In genomic region chr13:110377178-110378175, GRCh38 we compare ENCODE assay signal across 20 cellular contexts.
DNase-seq lines count a peak whose midpoint lies in the region; ATAC-seq, FAIRE-seq and TF ChIP-seq lines count a peak whose summit lies in the region.
"Had no signal": no experiment of that assay in that cellular context is flagged by ENCODE, and none has a peak within 500 bp of the region (broad histone marks: within the 10 kb centered on the region; RNA-seq: fewer than 3 reads in every experiment).

No MANE protein-coding gene starts in this region.

- dilution Hi-C loops in endothelial cell of umbilical vein (cut with MboI; ENCODE audit: extremely low pct_ligation_motif_present, low sequenced_read_pairs): no loop called here

- peak; percentile 24 for FAIRE-seq in endothelial cell of umbilical vein (lab: Jason Lieb, UNC)

- POLR2A ChIA-PET in endothelial cell of umbilical vein (lab: Charles Lee): no interaction called here

- CTCF ChIA-PET in endothelial cell of umbilical vein (lab: Charles Lee): no interaction called here

- H3K9me1 ChIP-seq in endothelial cell of umbilical vein (replicated peaks; ENCODE audit: control insufficient read depth, extremely low read depth, insufficient read depth, low read length): no peaks in the 10 kb centered on the region

- no peak overlapping the region for H3K9ac ChIP-seq in endothelial cell of umbilical vein (replicated peaks; ENCODE audit: extremely low read depth, insufficient read depth, low read length)

- TF ChIP-seq POLR2A in endothelial cell of umbilical vein (IDR thresholded peaks at IDR 0.05; ENCODE audit: low read depth, low read length) (no peak), right lobe of liver (IDR thresholded peaks at IDR 0.05) (no peak)

- H3K4me3 ChIP-seq in SJCRH30 (no peak overlapping the region), endothelial cell of umbilical vein (replicated peaks in 1 of 3; ENCODE audit: insufficient read depth in 1 of 3, low read depth in 1 of 3, low read length in 3 of 3) (no peak overlapping the region), osteoblast (ENCODE audit: insufficient read depth, low read length) (no peak overlapping the region), thoracic aorta (peak overlapping the region; percentile 17), right lobe of liver (no peak overlapping the region)

- DNase-seq in SJCRH30: peak; percentile 88 to 92
- no peak for DNase-seq in endothelial cell of umbilical vein (ENCODE audit: low read depth, low spot score)
- DNase-seq in osteoblast (ENCODE audit: insufficient read length, low spot score, missing footprints): peak; percentile 23
- no peak for DNase-seq in thoracic aorta (ENCODE audit: low spot score)
- DNase-seq in activated naive CD8-positive, alpha-beta T cell treated with anti-CD3 and anti-CD28 coated beads, Interleukin-2, amount 50 U/mL, for 24 hours: no peak
- no peak for DNase-seq in DMS 273 treated with DMSO at 0.1 percent for 48 hours (lab: John Stamatoyannopoulos, UW)
- no peak for DNase-seq in right lobe of liver
- DNase-seq: activated CD4-positive, alpha-beta T cell treated with anti-CD3 and anti-CD28 coated beads, Interleukin-2, amount 50 U/mL, for 4 hours; activated naive CD4-positive, alpha-beta T cell treated with Interleukin-2 at 50 U/mL for 16 hours; activated T-cell treated with anti-CD3 and anti-CD28 coated beads for 4 hours; AML-193; COR-L47; cortex of kidney; H7; mammary epithelial cell; NCI-H1930; NCI-H446; NK-92 treated with Interleukin-12 subunit alpha and Interleukin-12 subunit beta, amount 100 ng/mL, for 24 hours; T-cell had no signal

- H3K4me1 ChIP-seq in SJCRH30 (peaks cover 51% of the 10 kb centered on the region), endothelial cell of umbilical vein (ENCODE audit: control insufficient read depth, extremely low read depth, insufficient read depth, low read length) (peaks cover 44% of the 10 kb centered on the region), osteoblast (ENCODE audit: insufficient read depth, low read length) (peaks cover 46% of the 10 kb centered on the region), thoracic aorta (ENCODE audit: control insufficient read depth in 1 of 2, low read depth in 2 of 2) (peaks cover 47 to 92% of the 10 kb centered on the region in 2 donors), right lobe of liver (no peaks in the 10 kb centered on the region)

- no peak for TF ChIP-seq CTCF in endothelial cell of umbilical vein (IDR thresholded peaks at IDR 0.05; ENCODE audit: extremely low read depth in 1 of 2, insufficient read depth in 1 of 2, low read depth in 1 of 2, low read length in 2 of 2)
- no peak for TF ChIP-seq CTCF in osteoblast (IDR thresholded peaks at IDR 0.05; ENCODE audit: extremely low read depth, low read depth, low read length)
- no peak for TF ChIP-seq CTCF in thoracic aorta (IDR thresholded peaks at IDR 0.05)
- TF ChIP-seq CTCF in right lobe of liver (IDR thresholded peaks at IDR 0.05): no peak

- no peak overlapping the region for H3K4me3 Mint-ChIP-seq in activated naive CD8-positive, alpha-beta T cell treated with anti-CD3 and anti-CD28 coated beads, Interleukin-2, amount 50 U/mL, for 24 hours
- H3K4me3 Mint-ChIP-seq: neural crest cell, T-cell had no signal

- no peaks in the 10 kb centered on the region for H3K36me3 Mint-ChIP-seq in activated naive CD8-positive, alpha-beta T cell treated with anti-CD3 and anti-CD28 coated beads, Interleukin-2, amount 50 U/mL, for 24 hours (ENCODE audit: low read depth)
- H3K36me3 Mint-ChIP-seq: T-cell had no signal

- peaks cover 3% of the 10 kb centered on the region for H3K4me1 Mint-ChIP-seq in activated naive CD8-positive, alpha-beta T cell treated with anti-CD3 and anti-CD28 coated beads, Interleukin-2, amount 50 U/mL, for 24 hours
- H3K4me1 Mint-ChIP-seq: T-cell had no signal

- H3K4me2 ChIP-seq in endothelial cell of umbilical vein (ENCODE audit: insufficient read depth, low read length) (no peak overlapping the region), osteoblast (ENCODE audit: insufficient read depth, low read length) (peak overlapping the region; percentile 12)

- peaks cover 41% of the 10 kb centered on the region for H3K27me3 Mint-ChIP-seq in activated naive CD8-positive, alpha-beta T cell treated with anti-CD3 and anti-CD28 coated beads, Interleukin-2, amount 50 U/mL, for 24 hours

- H3K79me2 ChIP-seq in endothelial cell of umbilical vein (ENCODE audit: control insufficient read depth, insufficient read depth, low read length) (peaks cover 36% of the 10 kb centered on the region), osteoblast (ENCODE audit: insufficient read depth, low read length) (peaks cover 33% of the 10 kb centered on the region)

- intact Hi-C loops in endothelial cell of umbilical vein (cut with micrococcal nuclease) (no loop called here), right lobe of liver (cut with DNase I) (no loop called here)

- no peak overlapping the region for H2AFZ ChIP-seq in endothelial cell of umbilical vein (ENCODE audit: low read depth, low read length)
- no peak overlapping the region for H2AFZ ChIP-seq in osteoblast (ENCODE audit: low read length)

- no peaks in the 10 kb centered on the region for H3K9me3 ChIP-seq in SJCRH30 (replicated peaks)
- no peaks in the 10 kb centered on the region for H3K9me3 ChIP-seq in endothelial cell of umbilical vein (replicated peaks; ENCODE audit: control insufficient read depth, insufficient read depth, low read length)
- H3K9me3 ChIP-seq in osteoblast (ENCODE audit: low read depth, low read length): no peaks in the 10 kb centered on the region
- H3K9me3 ChIP-seq in thoracic aorta: no peaks in the 10 kb centered on the region
- no peaks in the 10 kb centered on the region for H3K9me3 ChIP-seq in right lobe of liver

- no peak overlapping the region for H3K27ac Mint-ChIP-seq in activated naive CD8-positive, alpha-beta T cell treated with anti-CD3 and anti-CD28 coated beads, Interleukin-2, amount 50 U/mL, for 24 hours
- H3K27ac Mint-ChIP-seq: T-cell had no signal

- BruUV-seq in endothelial cell of umbilical vein (replicated peaks; lab: Mats Ljungman, UMichigan): no TSS peak

- peak; percentile 37 for ATAC-seq in thoracic aorta (ENCODE audit: insufficient number of reproducible peaks, low FRiP score, low read depth)
- ATAC-seq in activated naive CD8-positive, alpha-beta T cell treated with anti-CD3 and anti-CD28 coated beads, Interleukin-2, amount 50 U/mL, for 24 hours: no peak
- no peak for ATAC-seq in right lobe of liver
- ATAC-seq: T-cell had no signal

- H3K27ac ChIP-seq in SJCRH30: peak overlapping the region; percentile 76
- H3K27ac ChIP-seq in endothelial cell of umbilical vein (ENCODE audit: insufficient read depth, low read depth, low read length): no peak overlapping the region
- H3K27ac ChIP-seq in osteoblast (ENCODE audit: low read depth, low read length): peak overlapping the region; percentile 97
- H3K27ac ChIP-seq in thoracic aorta: peak overlapping the region; percentile 78
- no peak overlapping the region for H3K27ac ChIP-seq in right lobe of liver

- H3K27me3 ChIP-seq in SJCRH30: no peaks in the 10 kb centered on the region
- no peaks in the 10 kb centered on the region for H3K27me3 ChIP-seq in endothelial cell of umbilical vein (ENCODE audit: control insufficient read depth in 2 of 2, insufficient read depth in 2 of 2, low read length in 2 of 2)
- H3K27me3 ChIP-seq in osteoblast (ENCODE audit: insufficient read depth, low read length): no peaks in the 10 kb centered on the region
- no peaks in the 10 kb centered on the region for H3K27me3 ChIP-seq in thoracic aorta (replicated peaks; ENCODE audit: insufficient read depth)
- no peaks in the 10 kb centered on the region for H3K27me3 ChIP-seq in right lobe of liver

- H4K20me1 ChIP-seq in endothelial cell of umbilical vein (replicated peaks; ENCODE audit: control insufficient read depth, extremely low read depth, insufficient read depth, low read length) (no peaks in the 10 kb centered on the region), osteoblast (ENCODE audit: insufficient read depth, low read length) (no peaks in the 10 kb centered on the region)

- WGBS in right lobe of liver (ENCODE audit: insufficient coverage, low coverage, low lambda C conversion rate, missing lambda C conversion rate): 53% methylated on average over 9 of the region's 11 CpGs

- no peaks in the 10 kb centered on the region; the same call in 1 of the 2 replicates for H3K36me3 ChIP-seq in SJCRH30
- H3K36me3 ChIP-seq in endothelial cell of umbilical vein (ENCODE audit: control insufficient read depth in 2 of 2, extremely low read depth in 1 of 2, insufficient read depth in 2 of 2, low read length in 2 of 2): peaks cover 2% of the 10 kb centered on the region in 2 experiments
- peaks cover 3% of the 10 kb centered on the region for H3K36me3 ChIP-seq in osteoblast (ENCODE audit: insufficient read depth, low read length)
- no peaks in the 10 kb centered on the region for H3K36me3 ChIP-seq in thoracic aorta
- no peaks in the 10 kb centered on the region for H3K36me3 ChIP-seq in right lobe of liver

- peaks cover 11% of the 10 kb centered on the region for H3K9me3 Mint-ChIP-seq in activated naive CD8-positive, alpha-beta T cell treated with anti-CD3 and anti-CD28 coated beads, Interleukin-2, amount 50 U/mL, for 24 hours
- H3K9me3 Mint-ChIP-seq: neural crest cell had no signal

TF ChIP-seq in endothelial cell of umbilical vein, 7 proteins besides CTCF, POLR2A, EP300 and RAD21:
- TF ChIP-seq MYC (IDR thresholded peaks at IDR 0.05; ENCODE audit: low read depth, low read length): no peak
- no peak for TF ChIP-seq EZH2 (IDR thresholded peaks at IDR 0.05; ENCODE audit: borderline replicate concordance, low read depth, low read length, severe bottlenecking)
- TF ChIP-seq POLR2AphosphoS5 (IDR thresholded peaks at IDR 0.05; ENCODE audit: insufficient read depth, low read depth, low read length): no peak
- no peak for TF ChIP-seq MAX (IDR thresholded peaks at IDR 0.05; ENCODE audit: insufficient read depth, insufficient read length)
- TF ChIP-seq GATA2 (IDR thresholded peaks at IDR 0.05; ENCODE audit: insufficient read depth, insufficient read length, low read depth, low read length): no peak
- TF ChIP-seq FOS (IDR thresholded peaks at IDR 0.05; ENCODE audit: borderline replicate concordance, insufficient read depth, low read length): no peak

Comparison
In these comparisons a context has a peak if more than half of its experiments do, and no peak if none do; other contexts are left out.
1. DNase-seq: peak in SJCRH30 (2 of 2) and osteoblast (single experiment); none in endothelial cell of umbilical vein (single experiment), thoracic aorta (single experiment), activated naive CD8-positive, alpha-beta T cell treated with anti-CD3 and anti-CD28 coated beads, Interleukin-2, amount 50 U/mL, for 24 hours (single experiment), DMS 273 treated with DMSO at 0.1 percent for 48 hours (single experiment) and right lobe of liver (0 of 3).
2. H3K27ac ChIP-seq: peak in SJCRH30 (single experiment), osteoblast (single experiment) and thoracic aorta (2 of 2); none in endothelial cell of umbilical vein (single experiment) and right lobe of liver (0 of 3).